1 cellular context compared by ENCODE assay signal in the genomic region with DNA sequence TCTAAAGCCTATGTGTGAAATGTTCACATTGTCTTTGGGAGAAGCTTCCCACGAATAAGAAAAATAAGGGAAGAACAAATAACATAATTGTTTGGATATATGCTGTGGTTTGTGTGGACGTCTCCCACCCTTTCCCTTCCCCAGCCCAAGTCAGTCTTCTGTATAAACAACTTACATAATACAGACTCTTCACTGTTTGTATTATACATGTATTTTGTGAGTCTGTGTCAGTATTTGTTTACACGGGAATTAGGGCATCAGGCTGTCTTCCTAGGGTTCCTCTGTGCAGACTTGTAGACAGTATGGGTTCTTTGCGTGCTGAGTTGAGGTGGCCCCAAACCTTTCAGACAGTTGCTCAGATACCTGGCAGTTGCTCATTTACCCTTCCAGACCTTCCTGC.
TF ChIP-seq lines count a peak whose summit lies in the region.

No MANE protein-coding gene starts in this region.

TF ChIP-seq in GM23338, 12 proteins besides CTCF, POLR2A, EP300 and RAD21 (continued from another document):
- TF ChIP-seq, protein P1, sequence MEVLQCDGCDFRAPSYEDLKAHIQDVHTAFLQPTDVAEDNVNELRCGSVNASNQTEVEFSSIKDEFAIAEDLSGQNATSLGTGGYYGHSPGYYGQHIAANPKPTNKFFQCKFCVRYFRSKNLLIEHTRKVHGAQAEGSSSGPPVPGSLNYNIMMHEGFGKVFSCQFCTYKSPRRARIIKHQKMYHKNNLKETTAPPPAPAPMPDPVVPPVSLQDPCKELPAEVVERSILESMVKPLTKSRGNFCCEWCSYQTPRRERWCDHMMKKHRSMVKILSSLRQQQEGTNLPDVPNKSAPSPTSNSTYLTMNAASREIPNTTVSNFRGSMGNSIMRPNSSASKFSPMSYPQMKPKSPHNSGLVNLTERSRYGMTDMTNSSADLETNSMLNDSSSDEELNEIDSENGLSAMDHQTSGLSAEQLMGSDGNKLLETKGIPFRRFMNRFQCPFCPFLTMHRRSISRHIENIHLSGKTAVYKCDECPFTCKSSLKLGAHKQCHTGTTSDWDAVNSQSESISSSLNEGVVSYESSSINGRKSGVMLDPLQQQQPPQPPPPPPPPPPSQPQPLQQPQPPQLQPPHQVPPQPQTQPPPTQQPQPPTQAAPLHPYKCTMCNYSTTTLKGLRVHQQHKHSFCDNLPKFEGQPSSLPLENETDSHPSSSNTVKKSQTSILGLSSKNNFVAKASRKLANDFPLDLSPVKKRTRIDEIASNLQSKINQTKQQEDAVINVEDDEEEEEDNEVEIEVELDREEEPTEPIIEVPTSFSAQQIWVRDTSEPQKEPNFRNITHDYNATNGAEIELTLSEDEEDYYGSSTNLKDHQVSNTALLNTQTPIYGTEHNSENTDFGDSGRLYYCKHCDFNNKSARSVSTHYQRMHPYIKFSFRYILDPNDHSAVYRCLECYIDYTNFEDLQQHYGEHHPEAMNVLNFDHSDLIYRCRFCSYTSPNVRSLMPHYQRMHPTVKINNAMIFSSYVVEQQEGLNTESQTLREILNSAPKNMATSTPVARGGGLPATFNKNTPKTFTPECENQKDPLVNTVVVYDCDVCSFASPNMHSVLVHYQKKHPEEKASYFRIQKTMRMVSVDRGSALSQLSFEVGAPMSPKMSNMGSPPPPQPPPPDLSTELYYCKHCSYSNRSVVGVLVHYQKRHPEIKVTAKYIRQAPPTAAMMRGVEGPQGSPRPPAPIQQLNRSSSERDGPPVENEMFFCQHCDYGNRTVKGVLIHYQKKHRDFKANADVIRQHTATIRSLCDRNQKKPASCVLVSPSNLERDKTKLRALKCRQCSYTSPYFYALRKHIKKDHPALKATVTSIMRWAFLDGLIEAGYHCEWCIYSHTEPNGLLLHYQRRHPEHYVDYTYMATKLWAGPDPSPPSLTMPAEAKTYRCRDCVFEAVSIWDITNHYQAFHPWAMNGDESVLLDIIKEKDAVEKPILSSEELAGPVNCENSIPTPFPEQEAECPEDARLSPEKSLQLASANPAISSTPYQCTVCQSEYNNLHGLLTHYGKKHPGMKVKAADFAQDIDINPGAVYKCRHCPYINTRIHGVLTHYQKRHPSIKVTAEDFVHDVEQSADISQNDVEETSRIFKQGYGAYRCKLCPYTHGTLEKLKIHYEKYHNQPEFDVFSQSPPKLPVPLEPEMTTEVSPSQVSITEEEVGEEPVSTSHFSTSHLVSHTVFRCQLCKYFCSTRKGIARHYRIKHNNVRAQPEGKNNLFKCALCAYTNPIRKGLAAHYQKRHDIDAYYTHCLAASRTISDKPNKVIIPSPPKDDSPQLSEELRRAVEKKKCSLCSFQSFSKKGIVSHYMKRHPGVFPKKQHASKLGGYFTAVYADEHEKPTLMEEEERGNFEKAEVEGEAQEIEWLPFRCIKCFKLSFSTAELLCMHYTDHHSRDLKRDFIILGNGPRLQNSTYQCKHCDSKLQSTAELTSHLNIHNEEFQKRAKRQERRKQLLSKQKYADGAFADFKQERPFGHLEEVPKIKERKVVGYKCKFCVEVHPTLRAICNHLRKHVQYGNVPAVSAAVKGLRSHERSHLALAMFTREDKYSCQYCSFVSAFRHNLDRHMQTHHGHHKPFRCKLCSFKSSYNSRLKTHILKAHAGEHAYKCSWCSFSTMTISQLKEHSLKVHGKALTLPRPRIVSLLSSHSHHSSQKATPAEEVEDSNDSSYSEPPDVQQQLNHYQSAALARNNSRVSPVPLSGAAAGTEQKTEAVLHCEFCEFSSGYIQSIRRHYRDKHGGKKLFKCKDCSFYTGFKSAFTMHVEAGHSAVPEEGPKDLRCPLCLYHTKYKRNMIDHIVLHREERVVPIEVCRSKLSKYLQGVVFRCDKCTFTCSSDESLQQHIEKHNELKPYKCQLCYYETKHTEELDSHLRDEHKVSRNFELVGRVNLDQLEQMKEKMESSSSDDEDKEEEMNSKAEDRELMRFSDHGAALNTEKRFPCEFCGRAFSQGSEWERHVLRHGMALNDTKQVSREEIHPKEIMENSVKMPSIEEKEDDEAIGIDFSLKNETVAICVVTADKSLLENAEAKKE (CRISPR knock-in tag; IDR thresholded peaks at IDR 0.05): no peak
- TF ChIP-seq, protein P2, sequence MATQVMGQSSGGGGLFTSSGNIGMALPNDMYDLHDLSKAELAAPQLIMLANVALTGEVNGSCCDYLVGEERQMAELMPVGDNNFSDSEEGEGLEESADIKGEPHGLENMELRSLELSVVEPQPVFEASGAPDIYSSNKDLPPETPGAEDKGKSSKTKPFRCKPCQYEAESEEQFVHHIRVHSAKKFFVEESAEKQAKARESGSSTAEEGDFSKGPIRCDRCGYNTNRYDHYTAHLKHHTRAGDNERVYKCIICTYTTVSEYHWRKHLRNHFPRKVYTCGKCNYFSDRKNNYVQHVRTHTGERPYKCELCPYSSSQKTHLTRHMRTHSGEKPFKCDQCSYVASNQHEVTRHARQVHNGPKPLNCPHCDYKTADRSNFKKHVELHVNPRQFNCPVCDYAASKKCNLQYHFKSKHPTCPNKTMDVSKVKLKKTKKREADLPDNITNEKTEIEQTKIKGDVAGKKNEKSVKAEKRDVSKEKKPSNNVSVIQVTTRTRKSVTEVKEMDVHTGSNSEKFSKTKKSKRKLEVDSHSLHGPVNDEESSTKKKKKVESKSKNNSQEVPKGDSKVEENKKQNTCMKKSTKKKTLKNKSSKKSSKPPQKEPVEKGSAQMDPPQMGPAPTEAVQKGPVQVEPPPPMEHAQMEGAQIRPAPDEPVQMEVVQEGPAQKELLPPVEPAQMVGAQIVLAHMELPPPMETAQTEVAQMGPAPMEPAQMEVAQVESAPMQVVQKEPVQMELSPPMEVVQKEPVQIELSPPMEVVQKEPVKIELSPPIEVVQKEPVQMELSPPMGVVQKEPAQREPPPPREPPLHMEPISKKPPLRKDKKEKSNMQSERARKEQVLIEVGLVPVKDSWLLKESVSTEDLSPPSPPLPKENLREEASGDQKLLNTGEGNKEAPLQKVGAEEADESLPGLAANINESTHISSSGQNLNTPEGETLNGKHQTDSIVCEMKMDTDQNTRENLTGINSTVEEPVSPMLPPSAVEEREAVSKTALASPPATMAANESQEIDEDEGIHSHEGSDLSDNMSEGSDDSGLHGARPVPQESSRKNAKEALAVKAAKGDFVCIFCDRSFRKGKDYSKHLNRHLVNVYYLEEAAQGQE (IDR thresholded peaks at IDR 0.05; ENCODE audit: unreplicated experiment): no peak
- TF ChIP-seq POLR2AphosphoS5 (IDR thresholded peaks at IDR 0.05; ENCODE audit: low read depth) (no peak), JUNB (IDR thresholded peaks at IDR 0.05; ENCODE audit: unreplicated experiment) (no peak), EZH2 (IDR thresholded peaks at IDR 0.05; ENCODE audit: low read depth, unreplicated experiment) (no peak), NANOG (IDR thresholded peaks at IDR 0.05; ENCODE audit: borderline replicate concordance) (no peak), EZH2phosphoT487 (IDR thresholded peaks at IDR 0.05; ENCODE audit: unreplicated experiment) (no peak), CREB1 (CRISPR knock-in tag; IDR thresholded peaks at IDR 0.05; ENCODE audit: low read depth) (no peak), ZNF331 (CRISPR knock-in tag; IDR thresholded peaks at IDR 0.05; ENCODE audit: low read depth) (no peak), ZNF114 (CRISPR knock-in tag; IDR thresholded peaks at IDR 0.05) (no peak)
- TF ChIP-seq, protein P3, sequence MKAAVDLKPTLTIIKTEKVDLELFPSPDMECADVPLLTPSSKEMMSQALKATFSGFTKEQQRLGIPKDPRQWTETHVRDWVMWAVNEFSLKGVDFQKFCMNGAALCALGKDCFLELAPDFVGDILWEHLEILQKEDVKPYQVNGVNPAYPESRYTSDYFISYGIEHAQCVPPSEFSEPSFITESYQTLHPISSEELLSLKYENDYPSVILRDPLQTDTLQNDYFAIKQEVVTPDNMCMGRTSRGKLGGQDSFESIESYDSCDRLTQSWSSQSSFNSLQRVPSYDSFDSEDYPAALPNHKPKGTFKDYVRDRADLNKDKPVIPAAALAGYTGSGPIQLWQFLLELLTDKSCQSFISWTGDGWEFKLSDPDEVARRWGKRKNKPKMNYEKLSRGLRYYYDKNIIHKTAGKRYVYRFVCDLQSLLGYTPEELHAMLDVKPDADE (IDR thresholded peaks at IDR 0.05): no peak
TF ChIP-seq in GM23338: peak in this region for 0.
